In genomic region chr4:1055721-1056590, GRCh38 we compare ENCODE assay signal across 8 cellular contexts. TPM values are rescaled to one million over a fixed set of nuclear protein-coding genes. Genes with fewer than 3 reads are reported as not detected.
DNase-seq lines count a peak whose midpoint lies in the region; ATAC-seq, FAIRE-seq and TF ChIP-seq lines count a peak whose summit lies in the region.

No MANE protein-coding gene starts in this region.

- peak overlapping the region in 1 of 2 donors; percentile 37 for H3K27ac ChIP-seq in left lung

- ATAC-seq in GM19468 (IDR thresholded peaks at IDR 0.05; ENCODE audit: extremely low read depth, unreplicated experiment): peak; percentile 46
- peak; percentile 54 for ATAC-seq in SK-N-SH treated with all-trans-retinoic acid at 6 μM for 48 hours
- ATAC-seq in left lung: peak; percentile 35

- peaks cover 7 to 75% of the 10 kb centered on the region in 2 donors for H3K27me3 ChIP-seq in left lung

- no peaks in the 10 kb centered on the region for H3K9me3 ChIP-seq in left lung

- FAIRE-seq in frontal cortex (lab: Jason Lieb, UNC): no peak

- intact Hi-C loops in left lung (cut with DNase I): no loop called here

- H3K4me3 ChIP-seq in left lung: no peak overlapping the region

- H3K36me3 ChIP-seq in left lung: no peaks in the 10 kb centered on the region

- no peak for TF ChIP-seq CTCF in left lung (IDR thresholded peaks at IDR 0.05)

- H3K4me1 ChIP-seq in left lung: peaks cover 0 to 12% of the 10 kb centered on the region in 2 donors

- peak; percentile 23 to 85 (median 60) for DNase-seq in activated naive CD4-positive, alpha-beta T cell (lab: John Stamatoyannopoulos, UW)
- peak in 1 of 2 donors; percentile 77 for DNase-seq in left lung
- DNase-seq in stimulated activated CD8-positive, alpha-beta memory T cell treated with anti-CD3 and anti-CD28 coated beads, Interleukin-7, amount 100 ng/mL, for 4 hours (ENCODE audit: low read depth in 2 of 2): peak; percentile 75 to 80
- no peak for DNase-seq in AG08396 (ENCODE audit: low spot score)
- DNase-seq in frontal cortex (ENCODE audit: low spot score in 2 of 2): no peak
- DNase-seq in DMS79 (lab: John Stamatoyannopoulos, UW): no peak

TF ChIP-seq in SK-N-SH treated with all-trans-retinoic acid at 6 μM for 48 hours, 23 proteins besides CTCF, POLR2A, EP300 and RAD21:
- TF ChIP-seq, protein P1, sequence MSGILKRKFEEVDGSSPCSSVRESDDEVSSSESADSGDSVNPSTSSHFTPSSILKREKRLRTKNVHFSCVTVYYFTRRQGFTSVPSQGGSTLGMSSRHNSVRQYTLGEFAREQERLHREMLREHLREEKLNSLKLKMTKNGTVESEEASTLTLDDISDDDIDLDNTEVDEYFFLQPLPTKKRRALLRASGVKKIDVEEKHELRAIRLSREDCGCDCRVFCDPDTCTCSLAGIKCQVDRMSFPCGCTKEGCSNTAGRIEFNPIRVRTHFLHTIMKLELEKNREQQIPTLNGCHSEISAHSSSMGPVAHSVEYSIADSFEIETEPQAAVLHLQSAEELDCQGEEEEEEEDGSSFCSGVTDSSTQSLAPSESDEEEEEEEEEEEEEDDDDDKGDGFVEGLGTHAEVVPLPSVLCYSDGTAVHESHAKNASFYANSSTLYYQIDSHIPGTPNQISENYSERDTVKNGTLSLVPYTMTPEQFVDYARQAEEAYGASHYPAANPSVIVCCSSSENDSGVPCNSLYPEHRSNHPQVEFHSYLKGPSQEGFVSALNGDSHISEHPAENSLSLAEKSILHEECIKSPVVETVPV (CRISPR knock-in tag; IDR thresholded peaks at IDR 0.05): no peak
- TF ChIP-seq TOX (CRISPR knock-in tag; IDR thresholded peaks at IDR 0.05; ENCODE audit: borderline replicate concordance): no peak
- no peak for TF ChIP-seq RARB (CRISPR knock-in tag; IDR thresholded peaks at IDR 0.05)
- no peak for TF ChIP-seq ZFP3 (CRISPR knock-in tag; IDR thresholded peaks at IDR 0.05)
- TF ChIP-seq PPARA (CRISPR knock-in tag; IDR thresholded peaks at IDR 0.05; ENCODE audit: borderline replicate concordance): no peak
- TF ChIP-seq ZC3H10 (CRISPR knock-in tag; IDR thresholded peaks at IDR 0.05): no peak
- TF ChIP-seq TSHZ2 (CRISPR knock-in tag; IDR thresholded peaks at IDR 0.05): no peak
- no peak for TF ChIP-seq ZNF70 (CRISPR knock-in tag; IDR thresholded peaks at IDR 0.05)

RNA-seq across cellular contexts. Expression of gene FGFRL1, which starts 44.5 kb away (rescaled TPM):
- total RNA-seq in left lung (10 to 100 TPM; 23.5 to 31.2 TPM), frontal cortex (2.0 TPM)

RNA-seq across cellular contexts. Expression of gene RNF212, which starts 57.4 kb away (rescaled TPM):
- total RNA-seq in left lung (1 to 10 TPM; 7.2 to 9.8 TPM), frontal cortex (3.3 TPM)

Comparison
In these comparisons a context has a peak if more than half of its experiments do, and no peak if none do; other contexts are left out.
1. DNase-seq: peak in activated naive CD4-positive, alpha-beta T cell (4 of 4) and stimulated activated CD8-positive, alpha-beta memory T cell treated with anti-CD3 and anti-CD28 coated beads, Interleukin-7, amount 100 ng/mL, for 4 hours (2 of 2); none in AG08396 (single experiment), frontal cortex (0 of 2) and DMS79 (single experiment).
2. Peak in every context shown above with its lines, with median percentiles within 50 percentile points of each other: ATAC-seq.